In the genomic region with DNA sequence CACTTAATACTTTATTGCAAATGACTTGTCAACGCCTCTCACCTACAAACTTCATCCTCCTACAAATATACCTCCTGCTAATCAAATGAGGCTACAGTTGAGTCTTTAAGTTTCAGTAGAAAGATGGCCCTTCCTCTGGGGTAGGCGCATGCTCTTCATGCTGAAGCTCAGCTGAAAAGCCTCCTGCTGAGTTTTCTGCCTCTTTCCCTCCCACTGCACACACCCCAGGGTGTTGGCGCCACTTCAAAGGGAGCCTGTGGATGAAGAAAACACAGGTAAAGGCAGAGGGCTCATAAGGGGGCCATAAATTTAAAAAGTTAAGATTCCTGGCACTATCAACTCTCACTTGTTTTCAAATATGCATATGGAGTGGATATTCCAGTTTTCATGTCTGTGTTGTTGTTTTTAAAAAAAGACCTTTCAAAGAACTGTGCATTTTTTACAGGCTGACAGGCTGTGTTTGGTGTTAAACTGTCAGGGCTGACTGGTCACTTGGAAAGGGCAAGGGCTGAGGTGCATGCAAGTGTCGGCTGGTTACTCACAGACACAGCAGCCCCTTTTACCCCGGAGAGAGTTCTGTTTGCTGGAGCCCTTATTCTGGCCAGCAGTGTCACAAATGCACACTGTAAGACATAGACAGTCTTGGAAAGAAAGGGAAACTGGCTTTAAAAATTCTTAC, we compare ENCODE assay signal across 2 cellular contexts.
TF ChIP-seq lines count a peak whose summit lies in the region.

No MANE protein-coding gene starts in this region.

TF ChIP-seq in Ishikawa, 13 proteins besides CTCF, POLR2A, EP300 and RAD21 (continued from another document):
- TF ChIP-seq, protein P1, sequence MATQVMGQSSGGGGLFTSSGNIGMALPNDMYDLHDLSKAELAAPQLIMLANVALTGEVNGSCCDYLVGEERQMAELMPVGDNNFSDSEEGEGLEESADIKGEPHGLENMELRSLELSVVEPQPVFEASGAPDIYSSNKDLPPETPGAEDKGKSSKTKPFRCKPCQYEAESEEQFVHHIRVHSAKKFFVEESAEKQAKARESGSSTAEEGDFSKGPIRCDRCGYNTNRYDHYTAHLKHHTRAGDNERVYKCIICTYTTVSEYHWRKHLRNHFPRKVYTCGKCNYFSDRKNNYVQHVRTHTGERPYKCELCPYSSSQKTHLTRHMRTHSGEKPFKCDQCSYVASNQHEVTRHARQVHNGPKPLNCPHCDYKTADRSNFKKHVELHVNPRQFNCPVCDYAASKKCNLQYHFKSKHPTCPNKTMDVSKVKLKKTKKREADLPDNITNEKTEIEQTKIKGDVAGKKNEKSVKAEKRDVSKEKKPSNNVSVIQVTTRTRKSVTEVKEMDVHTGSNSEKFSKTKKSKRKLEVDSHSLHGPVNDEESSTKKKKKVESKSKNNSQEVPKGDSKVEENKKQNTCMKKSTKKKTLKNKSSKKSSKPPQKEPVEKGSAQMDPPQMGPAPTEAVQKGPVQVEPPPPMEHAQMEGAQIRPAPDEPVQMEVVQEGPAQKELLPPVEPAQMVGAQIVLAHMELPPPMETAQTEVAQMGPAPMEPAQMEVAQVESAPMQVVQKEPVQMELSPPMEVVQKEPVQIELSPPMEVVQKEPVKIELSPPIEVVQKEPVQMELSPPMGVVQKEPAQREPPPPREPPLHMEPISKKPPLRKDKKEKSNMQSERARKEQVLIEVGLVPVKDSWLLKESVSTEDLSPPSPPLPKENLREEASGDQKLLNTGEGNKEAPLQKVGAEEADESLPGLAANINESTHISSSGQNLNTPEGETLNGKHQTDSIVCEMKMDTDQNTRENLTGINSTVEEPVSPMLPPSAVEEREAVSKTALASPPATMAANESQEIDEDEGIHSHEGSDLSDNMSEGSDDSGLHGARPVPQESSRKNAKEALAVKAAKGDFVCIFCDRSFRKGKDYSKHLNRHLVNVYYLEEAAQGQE (IDR thresholded peaks at IDR 0.05; ENCODE audit: low read depth) = no peak
- TF ChIP-seq, protein P2, sequence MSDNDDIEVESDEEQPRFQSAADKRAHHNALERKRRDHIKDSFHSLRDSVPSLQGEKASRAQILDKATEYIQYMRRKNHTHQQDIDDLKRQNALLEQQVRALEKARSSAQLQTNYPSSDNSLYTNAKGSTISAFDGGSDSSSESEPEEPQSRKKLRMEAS (IDR thresholded peaks at IDR 0.05) = peak; percentile 62
- TF ChIP-seq TEAD4 (IDR thresholded peaks at IDR 0.05) = peak; percentile 75

TF ChIP-seq in WTC11, 78 proteins besides CTCF, POLR2A, EP300 and RAD21 (continued from another document):
- TF ChIP-seq, protein P3, sequence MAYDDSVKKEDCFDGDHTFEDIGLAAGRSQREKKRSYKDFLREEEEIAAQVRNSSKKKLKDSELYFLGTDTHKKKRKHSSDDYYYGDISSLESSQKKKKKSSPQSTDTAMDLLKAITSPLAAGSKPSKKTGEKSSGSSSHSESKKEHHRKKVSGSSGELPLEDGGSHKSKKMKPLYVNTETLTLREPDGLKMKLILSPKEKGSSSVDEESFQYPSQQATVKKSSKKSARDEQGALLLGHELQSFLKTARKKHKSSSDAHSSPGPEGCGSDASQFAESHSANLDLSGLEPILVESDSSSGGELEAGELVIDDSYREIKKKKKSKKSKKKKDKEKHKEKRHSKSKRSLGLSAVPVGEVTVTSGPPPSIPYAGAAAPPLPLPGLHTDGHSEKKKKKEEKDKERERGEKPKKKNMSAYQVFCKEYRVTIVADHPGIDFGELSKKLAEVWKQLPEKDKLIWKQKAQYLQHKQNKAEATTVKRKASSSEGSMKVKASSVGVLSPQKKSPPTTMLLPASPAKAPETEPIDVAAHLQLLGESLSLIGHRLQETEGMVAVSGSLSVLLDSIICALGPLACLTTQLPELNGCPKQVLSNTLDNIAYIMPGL (CRISPR knock-in tag; IDR thresholded peaks at IDR 0.05) = no peak
- TF ChIP-seq ZNF423 (CRISPR knock-in tag; IDR thresholded peaks at IDR 0.05) (peak; percentile 74), MYBL2 (CRISPR knock-in tag; IDR thresholded peaks at IDR 0.05) (no peak), MXD4 (CRISPR knock-in tag; IDR thresholded peaks at IDR 0.05; ENCODE audit: borderline replicate concordance) (no peak), ZNF219 (CRISPR knock-in tag; IDR thresholded peaks at IDR 0.05; ENCODE audit: borderline replicate concordance) (no peak)
- TF ChIP-seq, protein P4, sequence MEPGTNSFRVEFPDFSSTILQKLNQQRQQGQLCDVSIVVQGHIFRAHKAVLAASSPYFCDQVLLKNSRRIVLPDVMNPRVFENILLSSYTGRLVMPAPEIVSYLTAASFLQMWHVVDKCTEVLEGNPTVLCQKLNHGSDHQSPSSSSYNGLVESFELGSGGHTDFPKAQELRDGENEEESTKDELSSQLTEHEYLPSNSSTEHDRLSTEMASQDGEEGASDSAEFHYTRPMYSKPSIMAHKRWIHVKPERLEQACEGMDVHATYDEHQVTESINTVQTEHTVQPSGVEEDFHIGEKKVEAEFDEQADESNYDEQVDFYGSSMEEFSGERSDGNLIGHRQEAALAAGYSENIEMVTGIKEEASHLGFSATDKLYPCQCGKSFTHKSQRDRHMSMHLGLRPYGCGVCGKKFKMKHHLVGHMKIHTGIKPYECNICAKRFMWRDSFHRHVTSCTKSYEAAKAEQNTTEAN (CRISPR knock-in tag; IDR thresholded peaks at IDR 0.05) = no peak
